ENCODE assay signal across 22 cellular contexts in the genomic region with DNA sequence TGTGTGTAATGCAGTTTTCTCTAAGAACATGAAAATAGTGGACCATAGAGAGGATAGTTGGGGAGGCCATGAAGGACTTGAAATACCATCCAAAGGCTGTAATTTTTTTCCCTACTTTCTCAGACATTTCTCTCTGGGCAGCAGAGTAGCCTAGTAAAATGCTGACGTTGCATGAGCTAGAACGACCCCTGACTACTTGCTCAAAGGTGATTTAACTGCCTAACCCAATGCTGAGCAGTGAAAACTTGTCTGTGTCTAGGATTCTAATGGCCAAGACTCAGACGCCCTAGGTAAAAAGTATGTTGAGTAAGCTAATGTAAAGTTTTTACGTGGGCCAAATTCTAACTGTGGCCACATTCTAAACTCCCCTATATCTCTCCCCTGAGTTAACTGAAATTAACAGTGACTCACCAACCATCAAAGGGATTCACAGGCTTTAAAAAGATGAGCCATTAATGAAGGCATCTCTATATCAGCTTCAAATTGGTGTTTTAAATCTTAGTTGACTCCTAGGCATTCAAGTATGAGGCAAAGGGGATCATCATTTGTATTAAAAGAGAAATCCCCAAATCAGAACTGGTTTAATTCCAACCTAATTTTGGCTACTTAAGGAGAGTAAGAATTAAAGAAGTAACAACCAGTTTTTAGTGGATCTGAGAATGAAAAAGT.
"Had no signal": no experiment of that assay in that cellular context is flagged by ENCODE, and none has a peak within 500 bp of the region (broad histone marks: within the 10 kb centered on the region; RNA-seq: fewer than 3 reads in every experiment).

No MANE protein-coding gene starts in this region.

- ATAC-seq: left colon; left ventricle myocardium superior; natural killer cell; stimulated activated memory B cell treated with anti-CD40 and anti-IgM and Interleukin-4, amounts not matched to agents 10 μg/mL and 1 μg/mL and 100 μg/mL, for 72 hours had no signal

- H3K4me1 ChIP-seq: esophagus squamous epithelium, right atrium auricular region, spleen had no signal

- H3K4me2 ChIP-seq: hepatocyte had no signal

- DNase-seq: esophagus squamous epithelium; head of caudate nucleus; left colon; left ventricle myocardium superior; mesendoderm; natural killer cell; ovary; spleen; stimulated activated CD4-positive, alpha-beta T cell treated with anti-CD3 and anti-CD28 coated beads, Interleukin-15, amount 100 ng/mL, for 24 hours; stimulated activated CD4-positive, alpha-beta T cell treated with anti-CD3 and anti-CD28 coated beads, Interleukin-1b, Interleukin-23, amount 100 ng/mL, for 48 hours; stimulated activated CD4-positive, alpha-beta T cell treated with anti-CD3 and anti-CD28 coated beads, Interleukin-4, amount 100 ng/mL, for 24 hours; tibial artery; upper lobe of left lung; uterus had no signal

- H3K27ac Mint-ChIP-seq: dendritic cell treated with granulocyte-macrophage colony-stimulating factor and Interleukin-4, amounts not matched to agents 40 ng/mL and 50 ng/mL, for 4 days; natural killer cell; stimulated activated memory B cell treated with anti-CD40 and anti-IgM and Interleukin-4, amounts not matched to agents 10 μg/mL and 1 μg/mL and 100 μg/mL, for 72 hours; stimulated activated naive CD8-positive, alpha-beta T cell treated with anti-CD3 and anti-CD28 coated beads, Interleukin-15, Interleukin-2, amounts not matched to agents 100 ng/mL and 50 ng/mL, for 24 hours had no signal

- FAIRE-seq: colon had no signal

- H3K27me3 Mint-ChIP-seq: dendritic cell treated with granulocyte-macrophage colony-stimulating factor and Interleukin-4, amounts not matched to agents 40 ng/mL and 50 ng/mL, for 4 days; stimulated activated memory B cell treated with anti-CD40 and anti-IgM and Interleukin-4, amounts not matched to agents 10 μg/mL and 1 μg/mL and 100 μg/mL, for 72 hours; stimulated activated naive CD8-positive, alpha-beta T cell treated with anti-CD3 and anti-CD28 coated beads, Interleukin-15, Interleukin-2, amounts not matched to agents 100 ng/mL and 50 ng/mL, for 24 hours had no signal

- H3K36me3 Mint-ChIP-seq: natural killer cell; stimulated activated memory B cell treated with anti-CD40 and anti-IgM and Interleukin-4, amounts not matched to agents 10 μg/mL and 1 μg/mL and 100 μg/mL, for 72 hours had no signal

- H3K27ac ChIP-seq: esophagus squamous epithelium, hepatocyte, ovary, spleen, tibial artery had no signal

- H3K4me3 ChIP-seq: esophagus squamous epithelium, hepatocyte, lung, ovary, right atrium auricular region, spleen, tibial artery, upper lobe of left lung, uterus had no signal

- H3K36me3 ChIP-seq: esophagus squamous epithelium, ovary, right atrium auricular region, spleen, tibial artery, upper lobe of left lung, uterus had no signal

- H3K9me3 ChIP-seq: esophagus squamous epithelium, ovary, right atrium auricular region, spleen, tibial artery, upper lobe of left lung, uterus had no signal

- H3K9me3 Mint-ChIP-seq: dendritic cell treated with granulocyte-macrophage colony-stimulating factor and Interleukin-4, amounts not matched to agents 40 ng/mL and 50 ng/mL, for 4 days; natural killer cell; neural crest cell; stimulated activated naive CD8-positive, alpha-beta T cell treated with anti-CD3 and anti-CD28 coated beads, Interleukin-15, Interleukin-2, amounts not matched to agents 100 ng/mL and 50 ng/mL, for 24 hours had no signal

- H3K4me3 Mint-ChIP-seq: dendritic cell treated with granulocyte-macrophage colony-stimulating factor and Interleukin-4, amounts not matched to agents 40 ng/mL and 50 ng/mL, for 4 days; natural killer cell; neural crest cell; stimulated activated memory B cell treated with anti-CD40 and anti-IgM and Interleukin-4, amounts not matched to agents 10 μg/mL and 1 μg/mL and 100 μg/mL, for 72 hours; stimulated activated naive CD8-positive, alpha-beta T cell treated with anti-CD3 and anti-CD28 coated beads, Interleukin-15, Interleukin-2, amounts not matched to agents 100 ng/mL and 50 ng/mL, for 24 hours had no signal

- H3K4me1 Mint-ChIP-seq: natural killer cell; stimulated activated memory B cell treated with anti-CD40 and anti-IgM and Interleukin-4, amounts not matched to agents 10 μg/mL and 1 μg/mL and 100 μg/mL, for 72 hours had no signal
